Comparison of ENCODE assay signal across 15 cellular contexts in genomic region chr11:17383466-17383865, GRCh38. TPM values are rescaled to one million over a fixed set of nuclear protein-coding genes. Genes with fewer than 3 reads are reported as not detected.
DNase-seq lines count a peak whose midpoint lies in the region; ATAC-seq, FAIRE-seq and TF ChIP-seq lines count a peak whose summit lies in the region.
"Had no signal": no experiment of that assay in that cellular context is flagged by ENCODE, and none has a peak within 500 bp of the region (broad histone marks: within the 10 kb centered on the region; RNA-seq: fewer than 3 reads in every experiment).

No MANE protein-coding gene starts in this region.

- H3K4me1 Mint-ChIP-seq in stimulated activated naive CD8-positive, alpha-beta T cell treated with anti-CD3 and anti-CD28 coated beads, Interleukin-15, amount 100 ng/mL, for 72 hours: peaks cover under 1% of the 10 kb centered on the region

- H3K27me3 Mint-ChIP-seq in stimulated activated naive CD8-positive, alpha-beta T cell treated with anti-CD3 and anti-CD28 coated beads, Interleukin-15, amount 100 ng/mL, for 72 hours: peaks cover 8% of the 10 kb centered on the region

- no peak for TF ChIP-seq EP300 in H1 (IDR thresholded peaks at IDR 0.05; ENCODE audit: borderline replicate concordance in 1 of 2, low read depth in 2 of 2, low read length in 2 of 2)

- CTCF ChIA-PET in Panc1 (lab: Charles Lee) (interaction anchor here (1.0 to 2.7 kb wide), 4 partner anchors 92 to 153 kb away, joined by 4 to 16 read pairs (median 6); no protein-coding TSS in a partner anchor), H1 (lab: Charles Lee; ENCODE audit: partially characterized antibody) (interaction anchor here (0.7 to 38.8 kb wide), 41 partner anchors 8 to 348 kb away, joined by 3 to 1414 read pairs (median 8); partner anchors contain the start of genes ABCC8, OTOG and USH1C)

- H3K27ac ChIP-seq in Panc1 (ENCODE audit: low read length): no peak overlapping the region
- H3K27ac ChIP-seq in H1 (ENCODE audit: low read depth, low read length): no peak overlapping the region
- H3K27ac ChIP-seq in upper lobe of right lung: no peak overlapping the region
- H3K27ac ChIP-seq: colonic mucosa, thyroid gland had no signal

- no peak overlapping the region for H3K27ac Mint-ChIP-seq in stimulated activated naive CD8-positive, alpha-beta T cell treated with anti-CD3 and anti-CD28 coated beads, Interleukin-15, amount 100 ng/mL, for 72 hours
- H3K27ac Mint-ChIP-seq: activated naive CD4-positive, alpha-beta T cell treated with anti-CD3 and anti-CD28 coated beads for 36 hours had no signal

- no peaks in the 10 kb centered on the region for H3K9me3 ChIP-seq in Panc1 (ENCODE audit: control insufficient read depth, insufficient read depth, low read depth, low read length)
- peaks cover 3 to 4% of the 10 kb centered on the region in 2 experiments; a peak in 1 of 4 replicates for H3K9me3 ChIP-seq in H1 (ENCODE audit: insufficient read depth in 2 of 2, low read depth in 1 of 2, low read length in 1 of 2)
- no peaks in the 10 kb centered on the region for H3K9me3 ChIP-seq in upper lobe of right lung
- H3K9me3 ChIP-seq: BE2C, colonic mucosa, thyroid gland had no signal

- H2AK5ac ChIP-seq in H1 (ENCODE audit: low read depth, low read length): no peak overlapping the region

- no peak overlapping the region for H2BK12ac ChIP-seq in H1 (ENCODE audit: low read depth, low read length)

- no peaks in the 10 kb centered on the region for H3K27me3 ChIP-seq in Panc1 (ENCODE audit: control insufficient read depth, insufficient read depth, low read length)
- peaks cover 0 to 2% (median 0%) of the 10 kb centered on the region in 4 experiments; a peak in 1 of 7 replicates for H3K27me3 ChIP-seq in H1 (replicated peaks in 1 of 4; ENCODE audit: control insufficient read depth in 3 of 4, extremely low read depth in 1 of 4, insufficient read depth in 3 of 4, low read length in 3 of 4)
- peaks cover 10% of the 10 kb centered on the region for H3K27me3 ChIP-seq in upper lobe of right lung
- H3K27me3 ChIP-seq: BE2C, colonic mucosa, thyroid gland had no signal

- BruUV-seq in Panc1 (replicated peaks; lab: Mats Ljungman, UMichigan): no TSS peak

- no peak overlapping the region for H3K14ac ChIP-seq in H1 (ENCODE audit: insufficient read length)

- H2BK5ac ChIP-seq in H1 (ENCODE audit: low read depth, low read length): no peak overlapping the region

- H3K36me3 ChIP-seq in Panc1 (ENCODE audit: control insufficient read depth, insufficient read depth, low read length) (no peaks in the 10 kb centered on the region), H1 (ENCODE audit: control insufficient read depth in 2 of 4, insufficient read depth in 4 of 4, low read length in 3 of 4) (no peaks in the 10 kb centered on the region), upper lobe of right lung (no peaks in the 10 kb centered on the region)
- H3K36me3 ChIP-seq: BE2C, colonic mucosa, thyroid gland had no signal

- H4K91ac ChIP-seq in H1 (replicated peaks; ENCODE audit: insufficient read length, low read length): no peak overlapping the region

- no peak for FAIRE-seq in H1 (lab: Jason Lieb, UNC)
- FAIRE-seq: frontal cortex had no signal

- TF ChIP-seq POLR2A in H1 (IDR thresholded peaks at IDR 0.05; ENCODE audit: control extremely low read depth in 1 of 2, low read depth in 2 of 2, low read length in 2 of 2): no peak

- H3K79me1 ChIP-seq in H1 (ENCODE audit: low read depth, low read length): no peaks in the 10 kb centered on the region; the same call in 1 of the 2 replicates

- no peak overlapping the region for H3K4ac ChIP-seq in H1 (replicated peaks; ENCODE audit: insufficient read length, low read depth, low read length)

- H3K18ac ChIP-seq in H1 (ENCODE audit: extremely low read depth, low read length): no peak overlapping the region

- H4K8ac ChIP-seq in H1 (ENCODE audit: extremely low read depth, insufficient read depth, low read length): 0 out of 2 replicates have a peak overlapping the region, but pooled peaks have one; percentile 51

- no peak overlapping the region for H3K4me3 Mint-ChIP-seq in stimulated activated naive CD8-positive, alpha-beta T cell treated with anti-CD3 and anti-CD28 coated beads, Interleukin-15, amount 100 ng/mL, for 72 hours
- H3K4me3 Mint-ChIP-seq: activated naive CD4-positive, alpha-beta T cell treated with anti-CD3 and anti-CD28 coated beads for 36 hours had no signal

- peaks cover 0 to 3% of the 10 kb centered on the region in 2 donors for H3K9me3 Mint-ChIP-seq in stimulated activated naive CD8-positive, alpha-beta T cell treated with anti-CD3 and anti-CD28 coated beads, Interleukin-15, amount 100 ng/mL, for 72 hours
- H3K9me3 Mint-ChIP-seq: activated naive CD4-positive, alpha-beta T cell treated with anti-CD3 and anti-CD28 coated beads for 36 hours had no signal

- intact Hi-C loops in Panc1 (cut with micrococcal nuclease; ENCODE audit: unreplicated experiment) (loop anchor here (5.0 kb wide), 1 partner anchor 151 kb away; no protein-coding TSS in a partner anchor), upper lobe of right lung (cut with DNase I) (no loop called here), cardiac septum (cut with DNase I) (no loop called here)

- peaks cover 0 to 3% of the 10 kb centered on the region in 2 experiments for H4K20me1 ChIP-seq in H1 (replicated peaks in 1 of 2; ENCODE audit: control insufficient read depth in 1 of 2, insufficient read depth in 2 of 2, low read length in 2 of 2)

- DNase-seq in stimulated activated naive CD8-positive, alpha-beta T cell treated with anti-CD3 and anti-CD28 coated beads, Interleukin-15, amount 100 ng/mL, for 72 hours: no peak
- DNase-seq in stimulated activated naive CD8-positive, alpha-beta T cell treated with anti-CD3 and anti-CD28 coated beads, Interleukin-15, Interleukin-2, amounts not matched to agents 100 U/mL and 50 U/mL, for 24 hours: no peak
- DNase-seq in Panc1 (ENCODE audit: low read depth, low spot score) (no peak), H1 (ENCODE audit: low read depth in 1 of 2, low spot score in 2 of 2) (no peak), upper lobe of right lung (no peak), cardiac septum (ENCODE audit: low spot score) (no peak)
- DNase-seq: 8988T had no signal

- no peak overlapping the region for H3K9ac ChIP-seq in H1 (replicated peaks in 1 of 4; ENCODE audit: extremely low read depth in 1 of 4, low read depth in 3 of 4, low read length in 3 of 4)

- no peak overlapping the region for H3K4me3 ChIP-seq in Panc1 (ENCODE audit: low read depth in 2 of 2, low read length in 2 of 2)
- H3K4me3 ChIP-seq in H1 (ENCODE audit: extremely low read depth in 1 of 4, insufficient read depth in 2 of 4, low read depth in 3 of 4, low read length in 4 of 4): no peak overlapping the region
- H3K4me3 ChIP-seq in upper lobe of right lung: no peak overlapping the region
- H3K4me3 ChIP-seq: colonic mucosa, thyroid gland had no signal

- H3K23me2 ChIP-seq in H1 (ENCODE audit: low read depth, low read length): no peaks in the 10 kb centered on the region

- H3K56ac ChIP-seq in H1 (replicated peaks; ENCODE audit: insufficient read length, low read depth, low read length): no peak overlapping the region

- in situ Hi-C loops in Panc1 (cut with HindIII; ENCODE audit: low pct_unique_long_range_greater_than_20kb, low sequenced_read_pairs): no loop called here

- TF ChIP-seq CTCF in Panc1 (IDR thresholded peaks at IDR 0.05): no peak
- no peak for TF ChIP-seq CTCF in H1 (IDR thresholded peaks at IDR 0.05; ENCODE audit: control extremely low read depth in 1 of 3, insufficient read depth in 1 of 3, low read depth in 1 of 3, low read length in 3 of 3)
- no peak for TF ChIP-seq CTCF in upper lobe of right lung (IDR thresholded peaks at IDR 0.05)

- peak; percentile 1 for ATAC-seq in stimulated activated naive CD8-positive, alpha-beta T cell treated with anti-CD3 and anti-CD28 coated beads, Interleukin-15, amount 100 ng/mL, for 72 hours
- ATAC-seq in stimulated activated naive CD8-positive, alpha-beta T cell treated with anti-CD3 and anti-CD28 coated beads, Interleukin-15, Interleukin-2, amounts not matched to agents 100 U/mL and 50 U/mL, for 24 hours: no peak
- ATAC-seq in Panc1 (peak; percentile 32), upper lobe of right lung (peak; percentile 34), HG03280 (IDR thresholded peaks at IDR 0.05; ENCODE audit: unreplicated experiment) (no peak), GM19351 (IDR thresholded peaks at IDR 0.05; ENCODE audit: unreplicated experiment) (no peak)

- no peak overlapping the region for H3K4me2 ChIP-seq in H1 (ENCODE audit: insufficient read depth in 1 of 2, low read depth in 2 of 2, low read length in 2 of 2)

- H2BK15ac ChIP-seq in H1 (ENCODE audit: low read length): no peak overlapping the region

- no peak overlapping the region for H4K5ac ChIP-seq in H1 (ENCODE audit: insufficient read length, low read depth, low read length)

- H3K23ac ChIP-seq in H1 (ENCODE audit: insufficient read length): no peak overlapping the region

- H2AFZ ChIP-seq in H1 (ENCODE audit: low read length): no peak overlapping the region

- H2BK20ac ChIP-seq in H1 (ENCODE audit: low read length): no peak overlapping the region

- POLR2A ChIA-PET in Panc1 (lab: Charles Lee) (no interaction called here), H1 (lab: Charles Lee; ENCODE audit: partially characterized antibody) (interaction anchor here (0.5 to 1.1 kb wide), 4 partner anchors 115 to 311 kb away, joined by 3 to 5 read pairs (median 3); no protein-coding TSS in a partner anchor)

- WGBS in H1 (ENCODE audit: extremely low coverage in 1 of 2, insufficient coverage in 1 of 2, insufficient read length in 1 of 2, insufficient replicate concordance in 2 of 2, low coverage in 1 of 2, low lambda C conversion rate in 2 of 2, missing lambda C conversion rate in 1 of 2), 2 experiments: 87% methylated on average over 1 of the region's 1 CpG; no CpG with 5 or more reads in 1 of the 2 experiments

- H3K4me1 ChIP-seq in Panc1 (ENCODE audit: control insufficient read depth, insufficient read depth, low read length) (no peaks in the 10 kb centered on the region), H1 (replicated peaks in 1 of 4; ENCODE audit: control insufficient read depth in 3 of 4, insufficient read depth in 4 of 4, low read length in 3 of 4) (peaks cover 0 to 8% (median 0%) of the 10 kb centered on the region in 4 experiments; a peak in 1 of 7 replicates), upper lobe of right lung (peaks cover 3% of the 10 kb centered on the region)
- H3K4me1 ChIP-seq: BE2C, colonic mucosa had no signal

- no peaks in the 10 kb centered on the region for H3K79me2 ChIP-seq in H1 (ENCODE audit: control insufficient read depth in 1 of 2, insufficient read depth in 2 of 2, low read length in 2 of 2)

- H2BK120ac ChIP-seq in H1 (replicated peaks; ENCODE audit: low read depth, low read length): no peak overlapping the region

- no peak for TF ChIP-seq RAD21 in H1 (IDR thresholded peaks at IDR 0.05 in 1 of 2, conservative IDR thresholded peaks at IDR 0.05 in 1 of 2; ENCODE audit: low read depth in 2 of 2, low read length in 2 of 2)

RNA-seq across cellular contexts. Expression of gene KCNJ11, which starts 5.0 kb away (rescaled TPM):
- 0.67 TPM for total RNA-seq in Panc1 (2021; ENCODE audit: unreplicated experiment)
- 1.1 TPM for polyA plus RNA-seq in Panc1 (2012; ENCODE audit: insufficient read length)
- 6.3 and 8.3 TPM in 2 replicates for total RNA-seq in H1 (2021; fragmentation: NEBNext Ultra II Directional; extraction: Animal tissue kit (Norgen Biotek cat#: 25700))
- 3.8 and 6.5 TPM in 2 replicates for polyA plus RNA-seq in H1 (2011; rRNA removed)
- 6.6 TPM for polyA plus RNA-seq in H1 (2011; cell fraction: cytosol; rRNA removed)
- 6.2 TPM for polyA plus RNA-seq in H1 (2011; cell fraction: nucleus; rRNA removed)
- 5.3 to 11.5 TPM (median 8.7 TPM) in 4 replicates for polyA plus RNA-seq in H1 (2012, experiment 1 of 2)
- 4.7 TPM for polyA plus RNA-seq in H1 (2012, experiment 2 of 2)
- 2.4 TPM for polyA plus RNA-seq in H1 (2013, experiment 1 of 2)
- polyA plus RNA-seq in H1 (2013, experiment 2 of 2): 2.6 TPM
- polyA minus RNA-seq in H1 (2011; rRNA and poly(A)+ RNA removed): 8.1 and 10.1 TPM in 2 replicates
- polyA minus RNA-seq in H1 (2011; cell fraction: cytosol; rRNA and poly(A)+ RNA removed): 12.1 TPM
- polyA minus RNA-seq in H1 (2011; cell fraction: nucleus; rRNA and poly(A)+ RNA removed): 5.4 TPM
- total RNA-seq in upper lobe of right lung: 6.3 TPM
- 9.8 TPM for total RNA-seq in cardiac septum
- total RNA-seq: SK-MEL-5 had no signal

RNA-seq across cellular contexts. Expression of gene NCR3LG1, which starts 31.9 kb away (rescaled TPM):
- 8.6 TPM for total RNA-seq in Panc1 (2021; ENCODE audit: unreplicated experiment)
- 1.1 TPM for polyA plus RNA-seq in Panc1 (2012; ENCODE audit: insufficient read length)
- 1.7 and 1.9 TPM in 2 replicates for total RNA-seq in H1 (2021; fragmentation: NEBNext Ultra II Directional; extraction: Animal tissue kit (Norgen Biotek cat#: 25700))
- 0.49 and 0.68 TPM in 2 replicates for polyA plus RNA-seq in H1 (2011; rRNA removed)
- 0.52 TPM for polyA plus RNA-seq in H1 (2011; cell fraction: cytosol; rRNA removed)
- polyA plus RNA-seq in H1 (2011; cell fraction: nucleus; rRNA removed): 1.6 TPM
- 0.74 to 1.1 TPM (median 0.81 TPM) in 4 replicates for polyA plus RNA-seq in H1 (2012, experiment 1 of 2)
- 0.05 TPM for polyA plus RNA-seq in H1 (2012, experiment 2 of 2)
- 2.2 TPM for polyA plus RNA-seq in H1 (2013, experiment 1 of 2)
- 2.1 TPM for polyA plus RNA-seq in H1 (2013, experiment 2 of 2)
- 2.1 and 4.1 TPM in 2 replicates for polyA minus RNA-seq in H1 (2011; rRNA and poly(A)+ RNA removed)
- polyA minus RNA-seq in H1 (2011; cell fraction: cytosol; rRNA and poly(A)+ RNA removed): 1.1 TPM
- 4.0 TPM for polyA minus RNA-seq in H1 (2011; cell fraction: nucleus; rRNA and poly(A)+ RNA removed)
- total RNA-seq in upper lobe of right lung: 5.6 TPM
- 2.0 TPM for total RNA-seq in cardiac septum

Comparison
In these comparisons a context has a peak if more than half of its experiments do, and no peak if none do; other contexts are left out.
1. ATAC-seq: peak in stimulated activated naive CD8-positive, alpha-beta T cell treated with anti-CD3 and anti-CD28 coated beads, Interleukin-15, amount 100 ng/mL, for 72 hours (single experiment), Panc1 (single experiment) and upper lobe of right lung (single experiment); none in stimulated activated naive CD8-positive, alpha-beta T cell treated with anti-CD3 and anti-CD28 coated beads, Interleukin-15, Interleukin-2, amounts not matched to agents 100 U/mL and 50 U/mL, for 24 hours (single experiment), HG03280 (single experiment) and GM19351 (single experiment).